Comparison of ENCODE assay signal across 25 cellular contexts in genomic region chr18:60064271-60064670, GRCh38.
DNase-seq lines count a peak whose midpoint lies in the region; TF ChIP-seq lines count a peak whose summit lies in the region.
"Had no signal": no experiment of that assay in that cellular context is flagged by ENCODE, and none has a peak within 500 bp of the region (broad histone marks: within the 10 kb centered on the region; RNA-seq: fewer than 3 reads in every experiment).

No MANE protein-coding gene starts in this region.

- H3K27me3 ChIP-seq in SJSA1 (replicated peaks) (no peaks in the 10 kb centered on the region), WERI-Rb-1 (ENCODE audit: insufficient read depth, low read depth, severe bottlenecking) (no peaks in the 10 kb centered on the region)
- H3K27me3 ChIP-seq: BE2C, body of pancreas, sigmoid colon, upper lobe of left lung had no signal

- no peaks in the 10 kb centered on the region for H4K20me1 ChIP-seq in OCI-LY7 (ENCODE audit: insufficient read depth, low read length)

- in situ Hi-C loops in Caki2 (cut with HindIII; ENCODE audit: low pct_unique_long_range_greater_than_20kb, low sequenced_read_pairs), result no loop called here

- H3K79me2 ChIP-seq in OCI-LY7 (ENCODE audit: insufficient read depth, low read depth, low read length), result no peaks in the 10 kb centered on the region

- CTCF ChIA-PET in OCI-LY7 (lab: Charles Lee; ENCODE audit: unreplicated experiment), result no interaction called here

- H3K27ac ChIP-seq in SJSA1 (peak overlapping the region; percentile 74), WERI-Rb-1 (no peak overlapping the region), OCI-LY7 (ENCODE audit: low read depth, low read length, poor library complexity, severe bottlenecking) (no peak overlapping the region)
- H3K27ac ChIP-seq: A549, body of pancreas, heart right ventricle, sigmoid colon, upper lobe of left lung had no signal

- no peak overlapping the region for H2AFZ ChIP-seq in OCI-LY7 (ENCODE audit: low read length)

- POLR2A ChIA-PET in OCI-LY7 (lab: Charles Lee), result no interaction called here

- H3K9me2 ChIP-seq in OCI-LY7 (ENCODE audit: insufficient read depth, low read length), result no peaks in the 10 kb centered on the region
- H3K9me2 ChIP-seq: SK-N-SH had no signal

- H3K36me3 ChIP-seq in SJSA1 (no peaks in the 10 kb centered on the region), WERI-Rb-1 (no peaks in the 10 kb centered on the region), OCI-LY7 (ENCODE audit: insufficient read depth, low read length) (no peaks in the 10 kb centered on the region)
- H3K36me3 ChIP-seq: BE2C, heart right ventricle, sigmoid colon, upper lobe of left lung had no signal

- BruUV-seq in OCI-LY7 (replicated peaks; lab: Mats Ljungman, UMichigan), result no TSS peak

- no peak overlapping the region for H3K4me3 ChIP-seq in SJSA1
- no peak overlapping the region for H3K4me3 ChIP-seq in foreskin fibroblast (ENCODE audit: low read depth in 1 of 2, low read length in 2 of 2)
- no peak overlapping the region for H3K4me3 ChIP-seq in WERI-Rb-1 (ENCODE audit: low read depth, low read length)
- H3K4me3 ChIP-seq in OCI-LY7 (ENCODE audit: low read depth, low read length, poor library complexity, severe bottlenecking), result no peak overlapping the region
- H3K4me3 ChIP-seq: A549, body of pancreas, heart right ventricle, sigmoid colon, upper lobe of left lung had no signal

- H3K4me1 ChIP-seq in SJSA1 (replicated peaks), result peaks cover 64% of the 10 kb centered on the region
- H3K4me1 ChIP-seq in OCI-LY7 (ENCODE audit: insufficient read depth, low read length, poor library complexity, severe bottlenecking), result no peaks in the 10 kb centered on the region
- H3K4me1 ChIP-seq: BE2C, body of pancreas, heart right ventricle, upper lobe of left lung had no signal

- no peak overlapping the region for H3K4me2 ChIP-seq in OCI-LY7 (ENCODE audit: low read length)
- H3K4me2 ChIP-seq: A549, SK-N-SH had no signal

- intact Hi-C loops in OCI-LY7 (cut with micrococcal nuclease; ENCODE audit: unreplicated experiment), result no loop called here

- no peaks in the 10 kb centered on the region for H3K9me3 ChIP-seq in SJSA1 (replicated peaks)
- H3K9me3 ChIP-seq in WERI-Rb-1 (ENCODE audit: severe bottlenecking), result no peaks in the 10 kb centered on the region
- no peaks in the 10 kb centered on the region for H3K9me3 ChIP-seq in OCI-LY7 (ENCODE audit: low read length)
- H3K9me3 ChIP-seq: A549, BE2C, body of pancreas, heart right ventricle, sigmoid colon, SK-N-SH, upper lobe of left lung had no signal

- TF ChIP-seq CTCF in foreskin fibroblast (IDR thresholded peaks at IDR 0.05; ENCODE audit: low read depth, low read length) (no peak), WERI-Rb-1 (IDR thresholded peaks at IDR 0.05; ENCODE audit: low read depth, low read length) (no peak), OCI-LY7 (conservative IDR thresholded peaks at IDR 0.05; ENCODE audit: low read length) (no peak)

- DNase-seq in Caki2 (ENCODE audit: low read depth) (peak; percentile 54), HT1080 (ENCODE audit: low read depth) (peak; percentile 37), SJSA1 (ENCODE audit: low read depth in 1 of 2, low spot score in 2 of 2) (peak; percentile 85 to 86), foreskin fibroblast (peak; percentile 69 to 70), WERI-Rb-1 (no peak), OCI-LY7 (ENCODE audit: low spot score) (no peak), NCI-H748 (lab: John Stamatoyannopoulos, UW; ENCODE audit: unreplicated experiment) (no peak)
- DNase-seq in stimulated activated CD4-positive, alpha-beta T cell treated with anti-CD3 and anti-CD28 coated beads, Interleukin-1b, Interleukin-23, amount 100 ng/mL, for 48 hours, result no peak
- DNase-seq: activated CD8-positive, alpha-beta T cell treated with anti-CD3 and anti-CD28 coated beads, Interleukin-2, amount 10 ng/mL, durations not matched to agents 7 days and 5 days; activated effector memory CD4-positive, alpha-beta T cell treated with Interleukin-2 at 50 U/mL for 16 hours; activated naive CD8-positive, alpha-beta T cell treated with anti-CD3 and anti-CD28 coated beads, Interleukin-2, amount 50 U/mL, for 24 hours; BE2C; body of pancreas; heart right ventricle; NCI-H1092 treated with DMSO at 0.1 percent for 48 hours; NCI-H187; NCI-H748 treated with DMSO at 0.1 percent for 48 hours; RPMI8226; sigmoid colon; SK-N-SH; stimulated activated CD4-positive, alpha-beta T cell treated with anti-CD3 and anti-CD28 coated beads, Interleukin-4, amount 100 ng/mL, for 4 hours; stimulated activated naive B cell treated with anti-CD40 and anti-IgM and Interleukin-4, amounts not matched to agents 10 μg/mL and 1 μg/mL and 100 μg/mL, for 72 hours; T-helper 17 cell; upper lobe of left lung had no signal

Comparison
In these comparisons a context has a peak if more than half of its experiments do, and no peak if none do; other contexts are left out.
1. DNase-seq: peak in Caki2 (single experiment), HT1080 (single experiment), SJSA1 (2 of 2) and foreskin fibroblast (2 of 2); none in WERI-Rb-1 (single experiment), OCI-LY7 (single experiment), NCI-H748 (single experiment) and stimulated activated CD4-positive, alpha-beta T cell treated with anti-CD3 and anti-CD28 coated beads, Interleukin-1b, Interleukin-23, amount 100 ng/mL, for 48 hours (single experiment).